Comparison of ENCODE assay signal across 19 cellular contexts in the genomic region with DNA sequence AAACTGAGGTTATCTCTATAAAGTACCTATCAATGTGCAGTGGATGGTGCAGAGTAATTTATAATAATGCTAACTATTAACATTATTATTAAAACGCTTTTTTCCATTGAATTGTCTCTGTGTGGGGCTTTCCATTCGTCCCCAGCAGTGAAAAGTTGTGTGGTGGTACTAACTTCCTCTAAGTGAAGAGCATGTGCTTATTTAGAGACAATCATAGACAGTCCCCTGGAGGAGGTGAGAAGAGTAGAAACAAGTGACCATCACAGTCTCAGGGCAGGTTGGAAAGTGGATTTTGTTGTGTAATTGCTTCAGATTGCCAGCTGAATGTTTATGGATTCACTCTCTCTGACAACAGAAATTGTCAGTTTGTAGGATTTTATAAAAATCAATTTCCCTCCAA. TPM values are rescaled to one million over a fixed set of nuclear protein-coding genes. Genes with fewer than 3 reads are reported as not detected.
DNase-seq lines count a peak whose midpoint lies in the region; ATAC-seq, FAIRE-seq and TF ChIP-seq lines count a peak whose summit lies in the region.
"Not testable (repeated sequence)": the region's sequence is repeated elsewhere in the genome, so short reads cannot be mapped to it uniquely, and the experiment has no call there.
"Had no signal": no experiment of that assay in that cellular context is flagged by ENCODE, and none has a peak within 500 bp of the region (broad histone marks: within the 10 kb centered on the region; RNA-seq: fewer than 3 reads in every experiment).

No MANE protein-coding gene starts in this region.

- H3K36me3 Mint-ChIP-seq in naive B cell; stimulated activated naive B cell treated with anti-CD40 and anti-IgM and Interleukin-4, amounts not matched to agents 10 μg/mL and 1 μg/mL and 100 μg/mL, for 72 hours: not testable (repeated sequence)

- not testable (repeated sequence) for TF ChIP-seq CTCF in GM12878 (IDR thresholded peaks at IDR 0.05 in 2 of 3, conservative IDR thresholded peaks at IDR 0.05 in 1 of 3; ENCODE audit: control insufficient read depth in 2 of 3, extremely low read depth in 1 of 3, insufficient read depth in 1 of 3, low read depth in 3 of 3, low read length in 3 of 3)

- not testable (repeated sequence) for TF ChIP-seq POLR2A in GM12891 (IDR thresholded peaks at IDR 0.05; ENCODE audit: low read depth, low read length); GM12878 (IDR thresholded peaks at IDR 0.05; ENCODE audit: low read depth, low read length)

- SMC1A ChIA-PET in GM12878 (lab: Charles Lee; ENCODE audit: uncharacterized antibody, unreplicated experiment) = not testable (repeated sequence)

- peak; percentile 20 for FAIRE-seq in GM12891 (lab: Jason Lieb, UNC)
- FAIRE-seq in GM12878 (lab: Jason Lieb, UNC) = not testable (repeated sequence)

- not testable (repeated sequence) for H2AFZ ChIP-seq in GM12878 (ENCODE audit: control insufficient read depth, low read depth, low read length)

- H3K4me3 Mint-ChIP-seq in naive B cell; stimulated activated naive B cell treated with anti-CD40 and anti-IgM and Interleukin-4, amounts not matched to agents 10 μg/mL and 1 μg/mL and 100 μg/mL, for 72 hours: not testable (repeated sequence)

- H3K4me1 ChIP-seq in GM12878 (ENCODE audit: control insufficient read depth, insufficient read depth, low read length) = not testable (repeated sequence)

- CTCF ChIA-PET in GM12878 (lab: Yijun Ruan, JAX) = not testable (repeated sequence)

- not testable (repeated sequence) for TF ChIP-seq RAD21 in GM12878 (IDR thresholded peaks at IDR 0.05; ENCODE audit: insufficient read depth, low read depth, low read length)

- not testable (repeated sequence) for H3K4me1 Mint-ChIP-seq in naive B cell; stimulated activated naive B cell treated with anti-CD40 and anti-IgM and Interleukin-4, amounts not matched to agents 10 μg/mL and 1 μg/mL and 100 μg/mL, for 72 hours

- intact Hi-C loops in GM12878 (cut with micrococcal nuclease; ENCODE audit: unreplicated experiment) = not testable (repeated sequence)

- POLR2A ChIA-PET in GM12878 (lab: Charles Lee) = not testable (repeated sequence)

- H3K79me2 ChIP-seq in GM12878 (ENCODE audit: control insufficient read depth, insufficient read depth, low read length) = not testable (repeated sequence)

- in situ Hi-C loops in GM12878 (cut with MboI) = not testable (repeated sequence)

- RAD21 ChIA-PET in GM12878 (lab: Charles Lee; ENCODE audit: unreplicated experiment) = not testable (repeated sequence)

- WGBS in GM12878 (ENCODE audit: insufficient coverage, insufficient replicate concordance, low lambda C conversion rate, missing lambda C conversion rate) = no CpG with 5 or more reads among the region's 2 CpGs

- not testable (repeated sequence) for H4K20me1 ChIP-seq in GM12878 (ENCODE audit: control insufficient read depth, insufficient read depth)

- not testable (repeated sequence) for H3K27ac Mint-ChIP-seq in naive B cell; stimulated activated naive B cell treated with anti-CD40 and anti-IgM and Interleukin-4, amounts not matched to agents 10 μg/mL and 1 μg/mL and 100 μg/mL, for 72 hours

- not testable (repeated sequence) for TF ChIP-seq EP300 in GM12878 (IDR thresholded peaks at IDR 0.05; ENCODE audit: borderline replicate concordance in 1 of 2, control insufficient read depth in 1 of 2, low read depth in 2 of 2, low read length in 2 of 2)

- not testable (repeated sequence) for H3K4me2 ChIP-seq in GM12878 (ENCODE audit: control insufficient read depth, insufficient read depth)

- DNase-seq in GM12891 (ENCODE audit: insufficient read length, low spot score); GM12878 (ENCODE audit: low read depth, low spot score); naive B cell; stimulated activated naive B cell treated with anti-CD40 and anti-IgM and Interleukin-4, amounts not matched to agents 10 μg/mL and 1 μg/mL and 100 μg/mL, for 72 hours: not testable (repeated sequence)

- not testable (repeated sequence) for BruUV-seq in GM12878 (replicated peaks; lab: Mats Ljungman, UMichigan)

- peak; percentile 53; the same call in 1 of the 3 replicates for ATAC-seq in GM12878
- peak; percentile 54 to 57 for ATAC-seq in naive B cell (ENCODE audit: low read depth in 2 of 2)
- ATAC-seq in stimulated activated naive B cell treated with anti-CD40 and anti-IgM and Interleukin-4, amounts not matched to agents 10 μg/mL and 1 μg/mL and 100 μg/mL, for 72 hours (replicated peaks) = peak; percentile 57 to 77

- not testable (repeated sequence) for H3K27me3 ChIP-seq in GM12878 (replicated peaks in 1 of 2; ENCODE audit: control insufficient read depth in 2 of 2, insufficient read depth in 2 of 2, low read length in 1 of 2)

- not testable (repeated sequence) for H3K36me3 ChIP-seq in GM12878 (ENCODE audit: control insufficient read depth in 2 of 2, insufficient read depth in 2 of 2, low read length in 1 of 2)

- H3K27me3 Mint-ChIP-seq in naive B cell; stimulated activated naive B cell treated with anti-CD40 and anti-IgM and Interleukin-4, amounts not matched to agents 10 μg/mL and 1 μg/mL and 100 μg/mL, for 72 hours: not testable (repeated sequence)

- H3K27ac ChIP-seq in GM12878 (ENCODE audit: control insufficient read depth, insufficient read depth) = not testable (repeated sequence)

- H3K4me3 ChIP-seq in GM12878 = not testable (repeated sequence)

- H3K9ac ChIP-seq in GM12878 (ENCODE audit: control insufficient read depth, insufficient read depth, low read length) = not testable (repeated sequence)

- H3K9me3 ChIP-seq in GM12878 (replicated peaks; ENCODE audit: control insufficient read depth, insufficient read depth, low read length) = not testable (repeated sequence)

- H3K9me3 Mint-ChIP-seq in naive B cell; stimulated activated naive B cell treated with anti-CD40 and anti-IgM and Interleukin-4, amounts not matched to agents 10 μg/mL and 1 μg/mL and 100 μg/mL, for 72 hours: not testable (repeated sequence)

RNA-seq across cellular contexts. Expression of gene OR2A42, which starts 8.4 kb away (rescaled TPM):
- 0.10 TPM for polyA plus RNA-seq in GM12891 (2012; ENCODE audit: low read depth, missing spikeins)
- total RNA-seq in GM12878 (2013; cell fraction: nucleolus; rRNA removed) = 0.06 and 0.12 TPM in 2 replicates
- total RNA-seq in GM12878 (2014; rRNA removed) (under 0.01 TPM in 1 of 2 replicates, not detected in the other), GM12878 (2014; rRNA removed; fragmentation: Illumina TruSeq; extraction: Trizol) (0.05 TPM in 1 of 2 replicates, not detected in the other), GM12878 (2021) (not detected in 2 replicates)
- polyA plus RNA-seq in GM12878 (2011; ENCODE audit: low read depth) = not detected
- polyA plus RNA-seq in GM12878 (2011; rRNA removed) (not detected in 2 replicates), GM12878 (2014; fragmentation: Illumina TruSeq; extraction: Trizol) (0.04 TPM in 1 of 2 replicates, not detected in the other), GM12878 (2014; fragmentation: Nextera tagmentation; extraction: Ambion mirVana) (under 1 TPM; 0.02 to 0.06 TPM), GM12878 (2014; rRNA removed) (not detected in 2 replicates), GM12878 (2016; fragmentation: Nextera tagmentation; extraction: Ambion mirVana) (under 1 TPM; 0.32 to 0.42 TPM), naive B cell (ENCODE audit: low read depth in 6 of 6) (under 1 TPM in 1 of 6 donors, not detected in 5; 0.97 TPM)
- not detected in 2 replicates for polyA plus RNA-seq in GM12878 (2011; cell fraction: cytosol; rRNA removed)
- polyA plus RNA-seq in GM12878 (2011; cell fraction: nucleus; rRNA removed) = not detected in 2 replicates
- polyA plus RNA-seq in GM12878 (2012) = 0.13 and 0.14 TPM in 2 replicates
- polyA minus RNA-seq in GM12878 (2011; rRNA and poly(A)+ RNA removed) = not detected in 2 replicates
- polyA minus RNA-seq in GM12878 (2011; cell fraction: cytosol; rRNA and poly(A)+ RNA removed) = not detected in 2 replicates
- not detected in 2 replicates for polyA minus RNA-seq in GM12878 (2011; cell fraction: nucleus; rRNA and poly(A)+ RNA removed)
- total RNA-seq: A172; Caco-2; Calu3; CD4-positive, alpha-beta memory T cell; CD4-positive, alpha-beta T cell; CD8-positive, alpha-beta memory T cell; CD8-positive, alpha-beta T cell; Daoy had no signal
- polyA plus RNA-seq: A549; AG04450; BJ; CD14-positive monocyte; CD4-positive, alpha-beta memory T cell; CD8-positive, alpha-beta memory T cell had no signal

RNA-seq across cellular contexts. Expression of gene OR2A7, which starts 33.6 kb away (rescaled TPM):
- 0.51 TPM for polyA plus RNA-seq in GM12891 (2012; ENCODE audit: low read depth, missing spikeins)
- 8.9 and 12.6 TPM in 2 replicates for total RNA-seq in GM12878 (2013; cell fraction: nucleolus; rRNA removed)
- total RNA-seq in GM12878 (2014; rRNA removed) (0.96 and 1.7 TPM in 2 replicates), GM12878 (2014; rRNA removed; fragmentation: Illumina TruSeq; extraction: Trizol) (0.94 and 1.2 TPM in 2 replicates), GM12878 (2021) (1.5 and 2.3 TPM in 2 replicates)
- polyA plus RNA-seq in GM12878 (2011; ENCODE audit: low read depth) = 0.28 TPM
- polyA plus RNA-seq in GM12878 (2011; rRNA removed) (0.84 and 1.1 TPM in 2 replicates), GM12878 (2014; fragmentation: Illumina TruSeq; extraction: Trizol) (2.0 and 2.3 TPM in 2 replicates), GM12878 (2014; fragmentation: Nextera tagmentation; extraction: Ambion mirVana) (under 1 TPM; 0.37 to 0.55 TPM), GM12878 (2014; rRNA removed) (0.76 and 0.95 TPM in 2 replicates), GM12878 (2016; fragmentation: Nextera tagmentation; extraction: Ambion mirVana) (under 1 TPM; 0.34 to 0.72 TPM), naive B cell (ENCODE audit: low read depth in 6 of 6) (1 to 10 TPM in 2 of 6 donors, under 1 TPM in 3, not detected in 1; 0.47 to 1.4 (median 0.86) TPM)
- polyA plus RNA-seq in GM12878 (2011; cell fraction: cytosol; rRNA removed) = 0.49 and 0.62 TPM in 2 replicates
- polyA plus RNA-seq in GM12878 (2011; cell fraction: nucleus; rRNA removed) = 2.0 and 2.7 TPM in 2 replicates
- polyA plus RNA-seq in GM12878 (2012) = 0.47 and 0.53 TPM in 2 replicates
- polyA minus RNA-seq in GM12878 (2011; rRNA and poly(A)+ RNA removed) = 1.6 and 2.3 TPM in 2 replicates
- polyA minus RNA-seq in GM12878 (2011; cell fraction: cytosol; rRNA and poly(A)+ RNA removed) = not detected in 2 replicates
- 0.38 and 0.85 TPM in 2 replicates for polyA minus RNA-seq in GM12878 (2011; cell fraction: nucleus; rRNA and poly(A)+ RNA removed)
- total RNA-seq: A172 had no signal
- polyA plus RNA-seq: A549, AG04450, CD14-positive monocyte had no signal

RNA-seq across cellular contexts. Expression of gene ARHGEF35, which starts 35.4 kb away (rescaled TPM):
- polyA plus RNA-seq in GM12891 (2012; ENCODE audit: low read depth, missing spikeins) = 4.6 TPM
- 3.8 and 4.8 TPM in 2 replicates for total RNA-seq in GM12878 (2013; cell fraction: nucleolus; rRNA removed)
- 2.4 and 2.9 TPM in 2 replicates for total RNA-seq in GM12878 (2014; rRNA removed)
- 7.5 and 7.6 TPM in 2 replicates for total RNA-seq in GM12878 (2014; rRNA removed; fragmentation: Illumina TruSeq; extraction: Trizol)
- 8.8 and 9.7 TPM in 2 replicates for total RNA-seq in GM12878 (2021)
- polyA plus RNA-seq in GM12878 (2011; ENCODE audit: low read depth) = 2.3 TPM
- polyA plus RNA-seq in GM12878 (2011; rRNA removed) = 0.39 and 0.88 TPM in 2 replicates
- polyA plus RNA-seq in GM12878 (2011; cell fraction: cytosol; rRNA removed) = 0.16 and 0.17 TPM in 2 replicates
- 0.16 TPM in 1 of 2 replicates, not detected in the other for polyA plus RNA-seq in GM12878 (2011; cell fraction: nucleus; rRNA removed)
- 2.3 and 3.2 TPM in 2 replicates for polyA plus RNA-seq in GM12878 (2012)
- 9.2 and 10.8 TPM in 2 replicates for polyA plus RNA-seq in GM12878 (2014; fragmentation: Illumina TruSeq; extraction: Trizol)
- 1 to 10 TPM; 1.1 to 1.6 TPM for polyA plus RNA-seq in GM12878 (2014; fragmentation: Nextera tagmentation; extraction: Ambion mirVana)
- 3.4 and 3.7 TPM in 2 replicates for polyA plus RNA-seq in GM12878 (2014; rRNA removed)
- 1 to 10 TPM; 5.7 to 6.6 TPM for polyA plus RNA-seq in GM12878 (2016; fragmentation: Nextera tagmentation; extraction: Ambion mirVana)
- polyA minus RNA-seq in GM12878 (2011; rRNA and poly(A)+ RNA removed) = 0.07 and 0.41 TPM in 2 replicates
- not detected in 2 replicates for polyA minus RNA-seq in GM12878 (2011; cell fraction: cytosol; rRNA and poly(A)+ RNA removed)
- polyA minus RNA-seq in GM12878 (2011; cell fraction: nucleus; rRNA and poly(A)+ RNA removed) = not detected in 2 replicates
- polyA plus RNA-seq in naive B cell (ENCODE audit: low read depth in 6 of 6) = 1 to 10 TPM; 2.8 to 5.7 (median 4.3) TPM
- total RNA-seq: A172 had no signal

RNA-seq across cellular contexts. Expression of gene CTAGE8, which starts 38.1 kb away (rescaled TPM):
- polyA plus RNA-seq in GM12891 (2012; ENCODE audit: low read depth, missing spikeins) = 0.31 TPM
- 4.9 and 5.1 TPM in 2 replicates for total RNA-seq in GM12878 (2013; cell fraction: nucleolus; rRNA removed)
- total RNA-seq in GM12878 (2014; rRNA removed) (0.44 and 0.62 TPM in 2 replicates), GM12878 (2014; rRNA removed; fragmentation: Illumina TruSeq; extraction: Trizol) (1.1 and 1.4 TPM in 2 replicates), GM12878 (2021) (0.67 and 1.4 TPM in 2 replicates)
- 0.30 TPM for polyA plus RNA-seq in GM12878 (2011; ENCODE audit: low read depth)
- polyA plus RNA-seq in GM12878 (2011; rRNA removed) (0.69 and 1.4 TPM in 2 replicates), GM12878 (2014; fragmentation: Illumina TruSeq; extraction: Trizol) (1.1 and 1.5 TPM in 2 replicates), GM12878 (2014; fragmentation: Nextera tagmentation; extraction: Ambion mirVana) (under 1 TPM; 0.39 to 0.64 TPM), GM12878 (2014; rRNA removed) (0.34 and 1.1 TPM in 2 replicates), GM12878 (2016; fragmentation: Nextera tagmentation; extraction: Ambion mirVana) (under 1 TPM; 0.09 to 0.38 TPM), naive B cell (ENCODE audit: low read depth in 6 of 6) (1 to 10 TPM in 1 of 6 donors, under 1 TPM in 3, not detected in 2; 0.22 to 1.2 (median 0.60) TPM)
- 0.30 and 0.40 TPM in 2 replicates for polyA plus RNA-seq in GM12878 (2011; cell fraction: cytosol; rRNA removed)
- 2.5 and 2.9 TPM in 2 replicates for polyA plus RNA-seq in GM12878 (2011; cell fraction: nucleus; rRNA removed)
- 0.41 and 0.81 TPM in 2 replicates for polyA plus RNA-seq in GM12878 (2012)
- polyA minus RNA-seq in GM12878 (2011; rRNA and poly(A)+ RNA removed) = 0.67 TPM in 1 of 2 replicates, not detected in the other
- not detected in 2 replicates for polyA minus RNA-seq in GM12878 (2011; cell fraction: cytosol; rRNA and poly(A)+ RNA removed)
- polyA minus RNA-seq in GM12878 (2011; cell fraction: nucleus; rRNA and poly(A)+ RNA removed) = 0.73 and 0.96 TPM in 2 replicates
- total RNA-seq: A172; CD4-positive, CD25-positive, alpha-beta regulatory T cell had no signal
- polyA plus RNA-seq: CD14-positive monocyte had no signal

RNA-seq across cellular contexts. Expression of gene CTAGE4, which starts 47.8 kb away (rescaled TPM):
- 1.7 TPM for polyA plus RNA-seq in GM12891 (2012; ENCODE audit: low read depth, missing spikeins)
- 9.8 and 10.1 TPM in 2 replicates for total RNA-seq in GM12878 (2013; cell fraction: nucleolus; rRNA removed)
- total RNA-seq in GM12878 (2014; rRNA removed) (1.2 and 1.6 TPM in 2 replicates), GM12878 (2014; rRNA removed; fragmentation: Illumina TruSeq; extraction: Trizol) (0.94 and 1.2 TPM in 2 replicates), GM12878 (2021) (1.3 and 1.5 TPM in 2 replicates)
- polyA plus RNA-seq in GM12878 (2011; ENCODE audit: low read depth) = 0.80 TPM
- polyA plus RNA-seq in GM12878 (2011; rRNA removed) (1.0 and 1.2 TPM in 2 replicates), GM12878 (2014; fragmentation: Illumina TruSeq; extraction: Trizol) (1.5 and 2.2 TPM in 2 replicates), GM12878 (2014; fragmentation: Nextera tagmentation; extraction: Ambion mirVana) (under 1 TPM; 0.09 to 0.21 TPM), GM12878 (2014; rRNA removed) (1.0 and 1.8 TPM in 2 replicates), GM12878 (2016; fragmentation: Nextera tagmentation; extraction: Ambion mirVana) (under 1 TPM in 1 of 2 experiments, not detected in 1; 0.90 TPM), naive B cell (ENCODE audit: low read depth in 6 of 6) (under 1 TPM in 1 of 6 donors, not detected in 5; 0.13 TPM)
- 0.38 and 0.40 TPM in 2 replicates for polyA plus RNA-seq in GM12878 (2011; cell fraction: cytosol; rRNA removed)
- 3.2 and 4.4 TPM in 2 replicates for polyA plus RNA-seq in GM12878 (2011; cell fraction: nucleus; rRNA removed)
- polyA plus RNA-seq in GM12878 (2012) = 0.28 and 0.60 TPM in 2 replicates
- polyA minus RNA-seq in GM12878 (2011; rRNA and poly(A)+ RNA removed) = 1.1 and 1.2 TPM in 2 replicates
- not detected in 2 replicates for polyA minus RNA-seq in GM12878 (2011; cell fraction: cytosol; rRNA and poly(A)+ RNA removed)
- 2.7 and 3.3 TPM in 2 replicates for polyA minus RNA-seq in GM12878 (2011; cell fraction: nucleus; rRNA and poly(A)+ RNA removed)
- total RNA-seq: A172, A673, B cell, Caco-2 had no signal
- polyA plus RNA-seq: AG04450, CD14-positive monocyte had no signal
